Comparison of ENCODE assay signal across 26 cellular contexts in genomic region chr3:159174715-159175390, GRCh38.
A peak's percentile ranks its signal among the peaks of the same experiment; 100 is the strongest.
DNase-seq lines count a peak whose midpoint lies in the region; ATAC-seq and TF ChIP-seq lines count a peak whose summit lies in the region.
"Had no signal": no experiment of that assay in that cellular context is flagged by ENCODE, and none has a peak within 500 bp of the region (broad histone marks: within the 10 kb centered on the region; RNA-seq: fewer than 3 reads in every experiment).

No MANE protein-coding gene starts in this region.

- H3K9me3 Mint-ChIP-seq in MCF 10A (ENCODE audit: unreplicated experiment) = no peaks in the 10 kb centered on the region
- H3K9me3 Mint-ChIP-seq in activated T-helper 17 cell treated with anti-CD3 and anti-CD28 coated beads, Interleukin-2, amount 50 U/mL, for 72 hours = peaks cover 3% of the 10 kb centered on the region
- H3K9me3 Mint-ChIP-seq: activated CD8-positive, alpha-beta T cell treated with anti-CD3 and anti-CD28 coated beads for 36 hours; activated naive CD4-positive, alpha-beta T cell treated with anti-CD3 and anti-CD28 coated beads, Interleukin-2, amount 50 U/mL, for 24 hours; activated T-cell treated with anti-CD3 and anti-CD28 coated beads, Interleukin-2, amount 50 U/mL, for 4 hours; brain; memory B cell; natural killer cell treated with Interleukin-12 subunit alpha and Interleukin-12 subunit beta and Interleukin-15 and Interleukin-18, amount 100 ng/mL, for 72 hours had no signal

- no peak overlapping the region for H3K27ac ChIP-seq in breast epithelium
- H3K27ac ChIP-seq: C4-2B, coronary artery, hepatocyte, SJSA1 had no signal

- no peaks in the 10 kb centered on the region for H3K27me3 Mint-ChIP-seq in MCF 10A (ENCODE audit: insufficient read depth, unreplicated experiment)
- H3K27me3 Mint-ChIP-seq in activated T-helper 17 cell treated with anti-CD3 and anti-CD28 coated beads, Interleukin-2, amount 50 U/mL, for 72 hours = no peaks in the 10 kb centered on the region
- H3K27me3 Mint-ChIP-seq: activated CD8-positive, alpha-beta T cell treated with anti-CD3 and anti-CD28 coated beads for 36 hours; activated naive CD4-positive, alpha-beta T cell treated with anti-CD3 and anti-CD28 coated beads, Interleukin-2, amount 50 U/mL, for 24 hours; brain; natural killer cell treated with Interleukin-12 subunit alpha and Interleukin-12 subunit beta and Interleukin-15 and Interleukin-18, amount 100 ng/mL, for 72 hours had no signal

- H3K36me3 ChIP-seq in breast epithelium = no peaks in the 10 kb centered on the region
- H3K36me3 ChIP-seq: SJSA1 had no signal

- H3K4me3 Mint-ChIP-seq in MCF 10A (ENCODE audit: unreplicated experiment) = no peak overlapping the region
- no peak overlapping the region for H3K4me3 Mint-ChIP-seq in activated T-helper 17 cell treated with anti-CD3 and anti-CD28 coated beads, Interleukin-2, amount 50 U/mL, for 72 hours
- H3K4me3 Mint-ChIP-seq: activated CD8-positive, alpha-beta T cell treated with anti-CD3 and anti-CD28 coated beads for 36 hours; activated naive CD4-positive, alpha-beta T cell treated with anti-CD3 and anti-CD28 coated beads, Interleukin-2, amount 50 U/mL, for 24 hours; activated T-cell treated with anti-CD3 and anti-CD28 coated beads, Interleukin-2, amount 50 U/mL, for 4 hours; brain; memory B cell; natural killer cell treated with Interleukin-12 subunit alpha and Interleukin-12 subunit beta and Interleukin-15 and Interleukin-18, amount 100 ng/mL, for 72 hours had no signal

- CTCF ChIA-PET in MCF 10A (lab: Yijun Ruan, JAX) = no interaction called here

- peak; percentile 44 for DNase-seq in MCF 10A (ENCODE audit: unreplicated experiment)
- no peak for DNase-seq in breast epithelium (ENCODE audit: low spot score in 2 of 2)
- DNase-seq in RPMI7951 (ENCODE audit: low read depth) = peak; percentile 76
- DNase-seq in fibroblast of villous mesenchyme (ENCODE audit: low read depth) = peak; percentile 21
- no peak for DNase-seq in NCI-H187 (lab: John Stamatoyannopoulos, UW)
- DNase-seq in activated T-cell treated with anti-CD3 and anti-CD28 coated beads, Interleukin-2, amount 50 U/mL, for 48 hours = no peak
- no peak for DNase-seq in activated CD8-positive, alpha-beta memory T cell treated with anti-CD3 and anti-CD28 coated beads, Interleukin-2, amount 50 U/mL, for 4 hours
- DNase-seq: activated CD4-positive, CD25-positive, alpha-beta regulatory T cell; activated CD8-positive, alpha-beta T cell treated with anti-CD3 and anti-CD28 coated beads for 36 hours; activated T-cell treated with anti-CD3 and anti-CD28 coated beads, Interleukin-2, amount 50 U/mL, for 4 hours; DMS 273 treated with DMSO at 0.1 percent for 48 hours; NCI-H1092 treated with DMSO at 0.1 percent for 48 hours; NCI-H748 treated with DMSO at 0.1 percent for 48 hours; posterior cingulate gyrus; small intestine; stimulated activated CD4-positive, alpha-beta T cell treated with anti-CD3 and anti-CD28 coated beads, Interleukin-4, amount 100 ng/mL, for 1 hour had no signal

- no peak overlapping the region for H3K27ac Mint-ChIP-seq in MCF 10A (ENCODE audit: low read depth, unreplicated experiment)
- no peak overlapping the region for H3K27ac Mint-ChIP-seq in activated T-helper 17 cell treated with anti-CD3 and anti-CD28 coated beads, Interleukin-2, amount 50 U/mL, for 72 hours
- H3K27ac Mint-ChIP-seq: activated CD8-positive, alpha-beta T cell treated with anti-CD3 and anti-CD28 coated beads for 36 hours; activated naive CD4-positive, alpha-beta T cell treated with anti-CD3 and anti-CD28 coated beads, Interleukin-2, amount 50 U/mL, for 24 hours; memory B cell; natural killer cell treated with Interleukin-12 subunit alpha and Interleukin-12 subunit beta and Interleukin-15 and Interleukin-18, amount 100 ng/mL, for 72 hours had no signal

- no TSS peak for BruUV-seq in MCF 10A (replicated peaks; lab: Mats Ljungman, UMichigan)

- no peak for ATAC-seq in activated T-helper 17 cell treated with anti-CD3 and anti-CD28 coated beads, Interleukin-2, amount 50 U/mL, for 72 hours (replicated peaks)
- ATAC-seq: activated CD8-positive, alpha-beta T cell treated with anti-CD3 and anti-CD28 coated beads for 36 hours; activated T-cell treated with anti-CD3 and anti-CD28 coated beads, Interleukin-2, amount 50 U/mL, for 4 hours; GM12878; natural killer cell treated with Interleukin-12 subunit alpha and Interleukin-12 subunit beta and Interleukin-15 and Interleukin-18, amount 100 ng/mL, for 72 hours had no signal

- no peaks in the 10 kb centered on the region for H3K4me1 ChIP-seq in breast epithelium

- no peak for TF ChIP-seq POLR2A in breast epithelium (IDR thresholded peaks at IDR 0.05)

- H3K27me3 ChIP-seq in breast epithelium = no peaks in the 10 kb centered on the region
- H3K27me3 ChIP-seq: hepatocyte, SJSA1 had no signal

- no peak for TF ChIP-seq CTCF in MCF 10A (IDR thresholded peaks at IDR 0.05; ENCODE audit: unreplicated experiment)
- TF ChIP-seq CTCF in breast epithelium (IDR thresholded peaks at IDR 0.05) = no peak
- no peak for TF ChIP-seq CTCF in fibroblast of villous mesenchyme (IDR thresholded peaks at IDR 0.05; ENCODE audit: insufficient read depth, low read depth, low read length)

- no peaks in the 10 kb centered on the region for H3K36me3 Mint-ChIP-seq in MCF 10A (ENCODE audit: insufficient read depth, unreplicated experiment)
- H3K36me3 Mint-ChIP-seq in activated T-helper 17 cell treated with anti-CD3 and anti-CD28 coated beads, Interleukin-2, amount 50 U/mL, for 72 hours (ENCODE audit: low read depth) = no peaks in the 10 kb centered on the region
- H3K36me3 Mint-ChIP-seq: activated naive CD4-positive, alpha-beta T cell treated with anti-CD3 and anti-CD28 coated beads, Interleukin-2, amount 50 U/mL, for 24 hours; brain; memory B cell; natural killer cell treated with Interleukin-12 subunit alpha and Interleukin-12 subunit beta and Interleukin-15 and Interleukin-18, amount 100 ng/mL, for 72 hours had no signal

- H3K4me3 ChIP-seq in breast epithelium (no peak overlapping the region), fibroblast of villous mesenchyme (ENCODE audit: low read depth, low read length) (no peak overlapping the region)
- H3K4me3 ChIP-seq: coronary artery, GM12878, hepatocyte, SJSA1 had no signal

- peaks cover 2% of the 10 kb centered on the region for H3K4me1 Mint-ChIP-seq in MCF 10A (ENCODE audit: insufficient read depth, unreplicated experiment)
- no peaks in the 10 kb centered on the region for H3K4me1 Mint-ChIP-seq in activated T-helper 17 cell treated with anti-CD3 and anti-CD28 coated beads, Interleukin-2, amount 50 U/mL, for 72 hours
- H3K4me1 Mint-ChIP-seq: activated naive CD4-positive, alpha-beta T cell treated with anti-CD3 and anti-CD28 coated beads, Interleukin-2, amount 50 U/mL, for 24 hours had no signal

- POLR2A ChIA-PET in MCF 10A (lab: Yijun Ruan, JAX) = no interaction called here

- intact Hi-C loops in MCF 10A (cut with micrococcal nuclease) (no loop called here), breast epithelium (cut with DNase I; ENCODE audit: low total_unique reads) (no loop called here)

- H3K9me3 ChIP-seq in breast epithelium = no peaks in the 10 kb centered on the region
- H3K9me3 ChIP-seq: SJSA1 had no signal

Comparison
In these comparisons a context has a peak if more than half of its experiments do, and no peak if none do; other contexts are left out.
1. DNase-seq: peak in MCF 10A (single experiment), RPMI7951 (single experiment) and fibroblast of villous mesenchyme (single experiment); none in breast epithelium (0 of 2), NCI-H187 (0 of 2), activated T-cell treated with anti-CD3 and anti-CD28 coated beads, Interleukin-2, amount 50 U/mL, for 48 hours (0 of 2) and activated CD8-positive, alpha-beta memory T cell treated with anti-CD3 and anti-CD28 coated beads, Interleukin-2, amount 50 U/mL, for 4 hours (single experiment).